In genomic region chr5:10295619-10296326, GRCh38 we compare ENCODE assay signal across 22 cellular contexts. TPM values are rescaled to one million over a fixed set of nuclear protein-coding genes. Genes with fewer than 3 reads are reported as not detected.
DNase-seq lines count a peak whose midpoint lies in the region; FAIRE-seq and TF ChIP-seq lines count a peak whose summit lies in the region.
"Had no signal": no experiment of that assay in that cellular context is flagged by ENCODE, and none has a peak within 500 bp of the region (broad histone marks: within the 10 kb centered on the region; RNA-seq: fewer than 3 reads in every experiment).

No MANE protein-coding gene starts in this region.

- H3K27me3 ChIP-seq in transverse colon, result no peaks in the 10 kb centered on the region
- H3K27me3 ChIP-seq: brain microvascular endothelial cell, colonic mucosa, tibial nerve had no signal

- FAIRE-seq in RCC 7860 (lab: Jason Lieb, UNC), result no peak
- FAIRE-seq: endometrium had no signal

- no peaks in the 10 kb centered on the region for H3K36me3 ChIP-seq in transverse colon
- H3K36me3 ChIP-seq: brain microvascular endothelial cell, colonic mucosa had no signal

- WGBS in transverse colon (ENCODE audit: low coverage in 1 of 2), 2 donors, result 72 to 80% methylated on average over 1 to 8 of the region's 8 CpGs

- H3K4me1 ChIP-seq in transverse colon, result peaks cover 0 to 7% (median 3%) of the 10 kb centered on the region in 4 donors
- H3K4me1 ChIP-seq: colonic mucosa, tibial nerve had no signal

- no peak for TF ChIP-seq EP300 in transverse colon (IDR thresholded peaks at IDR 0.05; ENCODE audit: low read depth)

- intact Hi-C loops in transverse colon (cut with DNase I; ENCODE audit: low total_unique reads), result loop anchor here (10.0 kb wide), 1 partner anchor 339 kb away; no protein-coding TSS in a partner anchor

- H3K9me3 ChIP-seq in transverse colon, result no peaks in the 10 kb centered on the region
- H3K9me3 ChIP-seq: colonic mucosa, SK-N-SH, tibial nerve had no signal

- no peak overlapping the region for H3K27ac ChIP-seq in epithelial cell of prostate
- peak overlapping the region in 2 of 4 donors; percentile 2 to 8 for H3K27ac ChIP-seq in transverse colon
- H3K27ac ChIP-seq: brain microvascular endothelial cell, colonic mucosa, HL-60, tibial nerve had no signal

- in situ Hi-C loops in transverse colon (cut with MboI; ENCODE audit: low pct_ligation_motif_present in 1 of 4, low pct_unique_long_range_greater_than_20kb in 1 of 4, low sequenced_read_pairs in 3 of 4), result loop anchor here in 3 of 4 donors (25.0 kb wide), 1 partner anchor 342 kb away; no protein-coding TSS in a partner anchor

- TF ChIP-seq CTCF in transverse colon (IDR thresholded peaks at IDR 0.05), result no peak

- H3K4me3 ChIP-seq in transverse colon, result no peak overlapping the region
- H3K4me3 ChIP-seq: colonic mucosa, tibial nerve had no signal

- no peak for TF ChIP-seq POLR2A in transverse colon (IDR thresholded peaks at IDR 0.05)

- DNase-seq in HT1080 (ENCODE audit: low read depth) (peak; percentile 39), epithelial cell of prostate (ENCODE audit: low read depth, low spot score) (peak; percentile 27), renal cortical epithelial cell (ENCODE audit: low read depth) (peak; percentile 51), transverse colon (no peak), RCC 7860 (ENCODE audit: low spot score) (no peak), NCI-H146 (lab: John Stamatoyannopoulos, UW) (no peak)
- DNase-seq: activated CD4-positive, CD25-positive, alpha-beta regulatory T cell treated with anti-CD3 and anti-CD28 coated beads, Interleukin-2, amount 50 U/mL, for 72 hours; activated CD8-positive, alpha-beta memory T cell treated with anti-CD3 and anti-CD28 coated beads for 24 hours; activated naive CD8-positive, alpha-beta T cell treated with anti-CD3 and anti-CD28 coated beads, Interleukin-2, amount 50 U/mL, for 24 hours; brain microvascular endothelial cell; colonic mucosa; hippocampal formation; islet precursor cell; KBM-7; NCI-H187 treated with DMSO at 0.1 percent for 48 hours; NCI-H2227 treated with DMSO at 0.1 percent for 48 hours; SK-N-SH; stimulated activated naive CD4-positive, alpha-beta T cell treated with Interleukin-2 at 50 U/mL for 16 hours; T1000 had no signal

RNA-seq across cellular contexts. Expression of gene CMBL, which starts 11.9 kb away (rescaled TPM):
- 18.6 and 19.9 TPM in 2 replicates for total RNA-seq in HT1080 (2014; rRNA removed; shearing (Covaris generic))
- 96.0 and 101 TPM in 2 replicates for polyA plus RNA-seq in HT1080 (2015; cell fraction: cytosol; rRNA removed)
- 58.4 and 64.7 TPM in 2 replicates for polyA plus RNA-seq in HT1080 (2015; cell fraction: nucleus; rRNA removed)
- 7.6 and 28.6 TPM in 2 replicates for total RNA-seq in renal cortical epithelial cell
- 10 to 100 TPM; 36.6 to 87.6 (median 60.9) TPM for total RNA-seq in transverse colon

RNA-seq across cellular contexts. Expression of gene CCT5, which starts 45.7 kb away (rescaled TPM):
- total RNA-seq in HT1080 (2014; rRNA removed; shearing (Covaris generic)), result 1,655 and 1,707 TPM in 2 replicates
- polyA plus RNA-seq in HT1080 (2015; cell fraction: cytosol; rRNA removed), result 977 and 997 TPM in 2 replicates
- 1,249 and 1,506 TPM in 2 replicates for polyA plus RNA-seq in HT1080 (2015; cell fraction: nucleus; rRNA removed)
- total RNA-seq in renal cortical epithelial cell, result 519 and 762 TPM in 2 replicates
- total RNA-seq in transverse colon, result 100 to 1,000 TPM in 2 of 4 donors, 10 to 100 TPM in 2; 29.1 to 129 (median 76.5) TPM

RNA-seq across cellular contexts. Expression of gene ATPSCKMT, which starts 46.1 kb away (rescaled TPM):
- 22.7 and 29.1 TPM in 2 replicates for total RNA-seq in HT1080 (2014; rRNA removed; shearing (Covaris generic))
- 28.6 and 32.1 TPM in 2 replicates for polyA plus RNA-seq in HT1080 (2015; cell fraction: cytosol; rRNA removed)
- polyA plus RNA-seq in HT1080 (2015; cell fraction: nucleus; rRNA removed), result 36.1 and 36.6 TPM in 2 replicates
- total RNA-seq in renal cortical epithelial cell (20.7 and 42.2 TPM in 2 replicates), transverse colon (10 to 100 TPM in 3 of 4 donors, 1 to 10 TPM in 1; 1.1 to 29.9 (median 19.4) TPM)

RNA-seq across cellular contexts. Expression of gene MARCHF6, which starts 57.7 kb away (rescaled TPM):
- total RNA-seq in HT1080 (2014; rRNA removed; shearing (Covaris generic)), result 48.5 and 77.6 TPM in 2 replicates
- polyA plus RNA-seq in HT1080 (2015; cell fraction: cytosol; rRNA removed), result 50.4 and 62.4 TPM in 2 replicates
- polyA plus RNA-seq in HT1080 (2015; cell fraction: nucleus; rRNA removed), result 344 and 372 TPM in 2 replicates
- 46.0 and 134 TPM in 2 replicates for total RNA-seq in renal cortical epithelial cell
- total RNA-seq in transverse colon, result 100 to 1,000 TPM in 3 of 4 donors, 10 to 100 TPM in 1; 93.5 to 177 (median 111) TPM

Comparison
In these comparisons a context has a peak if more than half of its experiments do, and no peak if none do; other contexts are left out.
1. DNase-seq: peak in HT1080 (single experiment), epithelial cell of prostate (single experiment) and renal cortical epithelial cell (single experiment); none in transverse colon (single experiment), RCC 7860 (single experiment) and NCI-H146 (single experiment).